Comparison of ENCODE assay signal across 15 cellular contexts in the genomic region with DNA sequence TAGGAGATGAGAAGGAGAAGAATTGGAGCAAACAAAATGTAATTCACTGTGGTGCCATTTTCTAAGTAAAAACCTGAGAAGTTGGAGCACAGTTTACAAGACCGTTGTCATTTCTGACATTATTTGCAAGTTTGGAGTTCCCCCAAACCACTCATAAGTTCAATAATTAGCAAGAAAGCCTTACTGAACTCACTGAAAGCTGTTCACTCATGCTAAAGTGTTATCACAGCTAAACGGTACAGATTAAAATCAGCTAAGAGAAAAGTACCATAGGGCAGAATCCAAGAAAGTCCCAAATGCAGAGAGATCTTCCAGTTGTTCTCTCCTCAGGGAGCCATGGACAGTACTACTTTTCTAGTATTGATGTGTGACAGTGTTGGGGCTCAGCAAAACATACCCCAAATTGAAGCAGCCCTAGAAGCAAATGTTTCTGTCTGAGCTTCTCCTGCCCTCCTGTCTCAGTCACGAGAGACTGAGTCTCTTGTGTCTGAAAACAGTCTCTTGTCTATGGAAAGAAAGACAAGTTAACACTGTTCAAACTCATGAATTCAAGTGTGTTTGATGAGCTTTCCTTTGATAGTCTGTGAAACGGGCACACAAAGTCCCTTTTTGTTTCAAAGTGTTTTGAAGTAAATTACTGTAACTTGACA.
A peak's percentile ranks its signal among the peaks of the same experiment; 100 is the strongest.
DNase-seq lines count a peak whose midpoint lies in the region; ATAC-seq and TF ChIP-seq lines count a peak whose summit lies in the region.
"Had no signal": no experiment of that assay in that cellular context is flagged by ENCODE, and none has a peak within 500 bp of the region (broad histone marks: within the 10 kb centered on the region; RNA-seq: fewer than 3 reads in every experiment).

No MANE protein-coding gene starts in this region.

- no peak for DNase-seq in HT-29 (ENCODE audit: low spot score)
- no peak for DNase-seq in pons (ENCODE audit: low spot score)
- no peak for DNase-seq in mesenteric fat pad (ENCODE audit: low spot score)
- DNase-seq in lower lobe of right lung, result no peak
- DNase-seq: DMS79; hypothalamus; naive thymus-derived CD4-positive, alpha-beta T cell; NK-92 treated with Interleukin-12 subunit alpha and Interleukin-12 subunit beta, amount 100 ng/mL, for 24 hours; retina; tibial artery had no signal

- H3K36me3 ChIP-seq in lower lobe of right lung, result no peaks in the 10 kb centered on the region
- H3K36me3 ChIP-seq: BLaER1 treated with 17β-estradiol and CSF1 and Interleukin-3, amounts not matched to agents 10 nM and 100 nM; tibial artery had no signal

- ATAC-seq in GM19328 (IDR thresholded peaks at IDR 0.05; ENCODE audit: unreplicated experiment) (peak; percentile 72), HG02678 (IDR thresholded peaks at IDR 0.05; ENCODE audit: unreplicated experiment) (peak; percentile 83), HG03196 (IDR thresholded peaks at IDR 0.05; ENCODE audit: unreplicated experiment) (peak; percentile 69), lower lobe of right lung (no peak)
- ATAC-seq: left lobe of liver; naive thymus-derived CD4-positive, alpha-beta T cell had no signal

- H3K9me3 ChIP-seq in lower lobe of right lung, result no peaks in the 10 kb centered on the region
- H3K9me3 ChIP-seq: BLaER1 treated with 17β-estradiol and CSF1 and Interleukin-3, amounts not matched to agents 10 nM and 100 nM; tibial artery had no signal

- no peak overlapping the region for H3K27ac ChIP-seq in lower lobe of right lung
- H3K27ac ChIP-seq: BLaER1 treated with 17β-estradiol and CSF1 and Interleukin-3, amounts not matched to agents 10 nM and 100 nM; tibial artery had no signal

- intact Hi-C loops in lower lobe of right lung (cut with DNase I), result no loop called here

- no peaks in the 10 kb centered on the region for H3K27me3 ChIP-seq in lower lobe of right lung (ENCODE audit: low read depth)
- H3K27me3 ChIP-seq: BLaER1 treated with 17β-estradiol and CSF1 and Interleukin-3, amounts not matched to agents 10 nM and 100 nM; tibial artery had no signal

- no peak overlapping the region for H3K4me3 ChIP-seq in lower lobe of right lung
- H3K4me3 ChIP-seq: BLaER1 treated with 17β-estradiol and CSF1 and Interleukin-3, amounts not matched to agents 10 nM and 100 nM; tibial artery had no signal

- H3K4me1 ChIP-seq in lower lobe of right lung, result no peaks in the 10 kb centered on the region
- H3K4me1 ChIP-seq: BLaER1 treated with 17β-estradiol and CSF1 and Interleukin-3, amounts not matched to agents 10 nM and 100 nM; tibial artery had no signal

- TF ChIP-seq CTCF in lower lobe of right lung (IDR thresholded peaks at IDR 0.05), result no peak

Comparison
In these comparisons a context has a peak if more than half of its experiments do, and no peak if none do; other contexts are left out.
1. ATAC-seq: peak in GM19328 (single experiment), HG02678 (single experiment) and HG03196 (single experiment); none in lower lobe of right lung (0 of 2).